ENCODE assay signal across 11 cellular contexts in genomic region chr5:126531543-126532120, GRCh38.
DNase-seq lines count a peak whose midpoint lies in the region; ATAC-seq and TF ChIP-seq lines count a peak whose summit lies in the region.
"Had no signal": no experiment of that assay in that cellular context is flagged by ENCODE, and none has a peak within 500 bp of the region (broad histone marks: within the 10 kb centered on the region; RNA-seq: fewer than 3 reads in every experiment).

No MANE protein-coding gene starts in this region.

- peak overlapping the region; percentile 26 to 36; a peak in 3 of 4 replicates for H3K27ac ChIP-seq in SK-N-SH (ENCODE audit: low read depth in 2 of 2, low read length in 1 of 2)
- H3K27ac ChIP-seq: KMS-11 had no signal

- no peaks in the 10 kb centered on the region for H3K36me3 Mint-ChIP-seq in osteocyte (ENCODE audit: unreplicated experiment)
- no peaks in the 10 kb centered on the region for H3K36me3 Mint-ChIP-seq in WTC11

- H3K79me2 ChIP-seq in SK-N-SH (ENCODE audit: insufficient read depth) = no peaks in the 10 kb centered on the region

- H3K4me1 Mint-ChIP-seq in osteocyte (ENCODE audit: unreplicated experiment) (peaks cover 40% of the 10 kb centered on the region), WTC11 (peaks cover 4% of the 10 kb centered on the region)

- H2AFZ ChIP-seq in SK-N-SH (ENCODE audit: low read depth) = peak overlapping the region; percentile 40; the same call in 1 of the 2 replicates

- no peak overlapping the region for H3K9ac ChIP-seq in SK-N-SH
- H3K9ac ChIP-seq: KMS-11 had no signal

- no peak overlapping the region for H3K4me3 Mint-ChIP-seq in osteocyte (ENCODE audit: unreplicated experiment)
- no peak overlapping the region for H3K4me3 Mint-ChIP-seq in WTC11

- no peak overlapping the region for H3K4me3 ChIP-seq in SK-N-SH (ENCODE audit: low read depth in 2 of 2, low read length in 1 of 2)

- POLR2A ChIA-PET in SK-N-SH (lab: Yijun Ruan, JAX) = no interaction called here
- POLR2A ChIA-PET in WTC11 (lab: Charles Lee) = no interaction called here

- H3K27ac Mint-ChIP-seq in osteocyte (ENCODE audit: unreplicated experiment) (peak overlapping the region; percentile 87), WTC11 (no peak overlapping the region)

- H3K9me3 ChIP-seq in SK-N-SH = no peaks in the 10 kb centered on the region

- DNase-seq in AG20443 (ENCODE audit: low spot score) = peak; percentile 15
- peak; percentile 16 for DNase-seq in SK-N-SH
- DNase-seq in foreskin melanocyte = peak; percentile 99
- peak; percentile 32 for DNase-seq in osteocyte (ENCODE audit: extremely low spot score, unreplicated experiment)
- no peak for DNase-seq in NCI-H1417 (lab: John Stamatoyannopoulos, UW)
- DNase-seq in mucosa of gallbladder (ENCODE audit: low spot score) = no peak
- no peak for DNase-seq in WTC11 (ENCODE audit: low spot score)
- DNase-seq in Kasumi-1 (lab: John Stamatoyannopoulos, UW) = no peak
- DNase-seq: cerebellar nuclear complex, NCI-H524 treated with DMSO at 0.1 percent for 48 hours had no signal

- no peaks in the 10 kb centered on the region for H3K9me2 ChIP-seq in SK-N-SH

- H3K27me3 Mint-ChIP-seq in osteocyte (ENCODE audit: unreplicated experiment) (no peaks in the 10 kb centered on the region), WTC11 (ENCODE audit: low read depth) (no peaks in the 10 kb centered on the region)

- H3K36me3 ChIP-seq in SK-N-SH (replicated peaks in 1 of 2; ENCODE audit: control insufficient read depth in 1 of 2, insufficient read depth in 2 of 2, low read length in 1 of 2) = no peaks in the 10 kb centered on the region

- H3K4me2 ChIP-seq in SK-N-SH = peak overlapping the region; percentile 31; the same call in 1 of the 2 replicates
- H3K4me2 ChIP-seq: KMS-11 had no signal

- H3K9me3 Mint-ChIP-seq in osteocyte (ENCODE audit: unreplicated experiment) (no peaks in the 10 kb centered on the region), WTC11 (peaks cover 16% of the 10 kb centered on the region)

- WGBS in SK-N-SH (ENCODE audit: low lambda C conversion rate) = 74% methylated on average over 4 of the region's 4 CpGs

- peaks cover 5% of the 10 kb centered on the region for H3F3A ChIP-seq in SK-N-SH (replicated peaks; ENCODE audit: insufficient read depth)

- H3K4me1 ChIP-seq in SK-N-SH (ENCODE audit: control insufficient read depth in 1 of 2, insufficient read depth in 2 of 2, low read depth in 1 of 2, low read length in 1 of 2) = peaks cover 4 to 6% of the 10 kb centered on the region in 2 experiments; a peak in 1 of 4 replicates

- no peaks in the 10 kb centered on the region for H4K20me1 ChIP-seq in SK-N-SH (ENCODE audit: insufficient read depth)

- no peak for TF ChIP-seq EP300 in SK-N-SH (IDR thresholded peaks at IDR 0.05; ENCODE audit: borderline replicate concordance in 1 of 2, low read depth in 1 of 2, low read length in 1 of 2)

- TF ChIP-seq RAD21 in SK-N-SH (IDR thresholded peaks at IDR 0.05; ENCODE audit: low read length) = no peak; the same call in 1 of the 2 replicates

- ATAC-seq in WTC11 = no peak

- CTCF ChIA-PET in SK-N-SH (lab: Yijun Ruan, JAX) (interaction anchor here (1.7 to 2.0 kb wide), 2 partner anchors 8 to 192 kb away, joined by 5 to 8 read pairs; no protein-coding TSS in a partner anchor), WTC11 (lab: Charles Lee) (interaction anchor here (0.7 to 1.9 kb wide), 3 partner anchors 32 to 173 kb away, joined by 3 to 7 read pairs (median 4); no protein-coding TSS in a partner anchor)

- TF ChIP-seq CTCF in SK-N-SH (IDR thresholded peaks at IDR 0.05) (no peak), osteocyte (IDR thresholded peaks at IDR 0.05) (no peak), WTC11 (IDR thresholded peaks at IDR 0.05) (no peak)

- H3K27me3 ChIP-seq in SK-N-SH (ENCODE audit: insufficient read depth) = no peaks in the 10 kb centered on the region

TF ChIP-seq in SK-N-SH, 30 proteins besides CTCF, POLR2A, EP300 and RAD21:
- TF ChIP-seq ZBTB33 (IDR thresholded peaks at IDR 0.05; ENCODE audit: borderline replicate concordance, low read depth) = no peak
- TF ChIP-seq NFIC (IDR thresholded peaks at IDR 0.05; ENCODE audit: borderline replicate concordance) = peak; percentile 45

TF ChIP-seq in WTC11, 78 proteins besides CTCF, POLR2A, EP300 and RAD21:
- TF ChIP-seq GABPB1 (CRISPR knock-in tag; IDR thresholded peaks at IDR 0.05) (no peak), GRHL2 (CRISPR knock-in tag; IDR thresholded peaks at IDR 0.05; ENCODE audit: insufficient replicate concordance, severe bottlenecking) (no peak), NR3C1 (CRISPR knock-in tag; conservative IDR thresholded peaks at IDR 0.05; ENCODE audit: low read depth) (no peak), MYBL2 (CRISPR knock-in tag; IDR thresholded peaks at IDR 0.05) (no peak), ZNF416 (CRISPR knock-in tag; IDR thresholded peaks at IDR 0.05) (no peak), FOXJ3 (CRISPR knock-in tag; IDR thresholded peaks at IDR 0.05; ENCODE audit: borderline replicate concordance) (no peak), AR (CRISPR knock-in tag; IDR thresholded peaks at IDR 0.05) (no peak), ZNF232 (CRISPR knock-in tag; IDR thresholded peaks at IDR 0.05) (no peak), SMAD3 (CRISPR knock-in tag; IDR thresholded peaks at IDR 0.05; ENCODE audit: borderline replicate concordance) (no peak), ATF2 (CRISPR knock-in tag; IDR thresholded peaks at IDR 0.05; ENCODE audit: borderline replicate concordance, low read depth) (no peak), HMGA2 (CRISPR knock-in tag; IDR thresholded peaks at IDR 0.05) (no peak), E2F4 (CRISPR knock-in tag; IDR thresholded peaks at IDR 0.05; ENCODE audit: borderline replicate concordance, low read depth) (no peak), KAT7 (CRISPR knock-in tag; IDR thresholded peaks at IDR 0.05; ENCODE audit: borderline replicate concordance) (no peak), ZNF121 (CRISPR knock-in tag; IDR thresholded peaks at IDR 0.05) (no peak), ZNF396 (CRISPR knock-in tag; IDR thresholded peaks at IDR 0.05; ENCODE audit: borderline replicate concordance) (no peak), ZNF219 (CRISPR knock-in tag; IDR thresholded peaks at IDR 0.05; ENCODE audit: borderline replicate concordance) (no peak), CDX4 (CRISPR knock-in tag; IDR thresholded peaks at IDR 0.05; ENCODE audit: borderline replicate concordance) (no peak)

Comparison
In these comparisons a context has a peak if more than half of its experiments do, and no peak if none do; other contexts are left out.
1. DNase-seq: peak in AG20443 (single experiment), SK-N-SH (single experiment), foreskin melanocyte (single experiment) and osteocyte (single experiment); none in NCI-H1417 (0 of 3), mucosa of gallbladder (single experiment), WTC11 (single experiment) and Kasumi-1 (0 of 2).